13 cellular contexts compared by ENCODE assay signal in genomic region chr10:79079074-79079397, GRCh38. TPM values are rescaled to one million over a fixed set of nuclear protein-coding genes. Genes with fewer than 3 reads are reported as not detected.
DNase-seq lines count a peak whose midpoint lies in the region; ATAC-seq and TF ChIP-seq lines count a peak whose summit lies in the region.
"Had no signal": no experiment of that assay in that cellular context is flagged by ENCODE, and none has a peak within 500 bp of the region (broad histone marks: within the 10 kb centered on the region; RNA-seq: fewer than 3 reads in every experiment).

No MANE protein-coding gene starts in this region.

- H3K9me2 ChIP-seq in Loucy (replicated peaks; ENCODE audit: low read depth, low read length), result no peaks in the 10 kb centered on the region

- DNase-seq in astrocyte of the hippocampus (ENCODE audit: low read depth, low spot score), result peak; percentile 71
- DNase-seq in lung (ENCODE audit: low spot score), result no peak
- no peak for DNase-seq in tibial nerve (ENCODE audit: low spot score in 2 of 2)
- DNase-seq in anterior cingulate cortex (lab: John Stamatoyannopoulos, UW), result no peak
- no peak for DNase-seq in activated naive CD4-positive, alpha-beta T cell treated with anti-CD3 and anti-CD28 coated beads for 36 hours
- DNase-seq: activated naive CD4-positive, alpha-beta T cell treated with Interleukin-2 at 50 U/mL for 16 hours; posterior cingulate gyrus; stimulated activated CD4-positive, alpha-beta T cell treated with anti-CD3 and anti-CD28 coated beads, Interleukin-4, amount 100 ng/mL, for 24 hours; stimulated activated naive CD8-positive, alpha-beta T cell treated with anti-CD3 and anti-CD28 coated beads, Interleukin-15, Interleukin-2, amounts not matched to agents 100 U/mL and 50 U/mL, for 24 hours had no signal

- H3K36me3 ChIP-seq in Loucy (ENCODE audit: insufficient read depth, low read length) (peaks cover 5% of the 10 kb centered on the region; the same call in 1 of the 2 replicates), lung (ENCODE audit: control insufficient read depth in 2 of 2, insufficient read depth in 2 of 2, low read length in 2 of 2) (peaks cover 0 to 2% of the 10 kb centered on the region in 2 donors), tibial nerve (no peaks in the 10 kb centered on the region)

- peak overlapping the region; percentile 12 for H3K4me3 ChIP-seq in Loucy (ENCODE audit: low read length, poor library complexity, severe bottlenecking)
- no peak overlapping the region for H3K4me3 ChIP-seq in lung
- no peak overlapping the region for H3K4me3 ChIP-seq in tibial nerve

- peaks cover 98% of the 10 kb centered on the region for H4K20me1 ChIP-seq in Loucy (ENCODE audit: insufficient read depth, low read length, poor library complexity, severe bottlenecking)

- H3K9me3 ChIP-seq in Loucy (ENCODE audit: insufficient read depth, low read depth, low read length) (no peaks in the 10 kb centered on the region), lung (ENCODE audit: control insufficient read depth in 2 of 2, insufficient read depth in 1 of 2, low read length in 1 of 2) (no peaks in the 10 kb centered on the region), tibial nerve (no peaks in the 10 kb centered on the region)

- H3K4me2 ChIP-seq in Loucy (ENCODE audit: low read depth, low read length, poor library complexity, severe bottlenecking), result peak overlapping the region; percentile 57
- H3K4me2 ChIP-seq: KMS-11 had no signal

- H3K27me3 ChIP-seq in Loucy (ENCODE audit: insufficient read depth, low read length, poor library complexity, severe bottlenecking) (no peaks in the 10 kb centered on the region), lung (ENCODE audit: control insufficient read depth, insufficient read depth) (no peaks in the 10 kb centered on the region), tibial nerve (no peaks in the 10 kb centered on the region)

- H3K27ac ChIP-seq in lung (ENCODE audit: low read depth in 1 of 2, low read length in 1 of 2), result peak overlapping the region; percentile 66 to 76
- peak overlapping the region in 3 of 4 donors; percentile 61 to 96 (median 94) for H3K27ac ChIP-seq in tibial nerve
- H3K27ac ChIP-seq: KMS-11 had no signal

- H2AFZ ChIP-seq in Loucy (ENCODE audit: low read length), result no peak overlapping the region

- no peak for TF ChIP-seq EP300 in tibial nerve (IDR thresholded peaks at IDR 0.05)

- H3K4me1 Mint-ChIP-seq in activated naive CD4-positive, alpha-beta T cell treated with anti-CD3 and anti-CD28 coated beads for 36 hours (ENCODE audit: low read depth), result peaks cover 10% of the 10 kb centered on the region

- no peak for TF ChIP-seq POLR2A in tibial nerve (IDR thresholded peaks at IDR 0.05)

- intact Hi-C loops in activated naive CD4-positive, alpha-beta T cell treated with anti-CD3 and anti-CD28 coated beads for 36 hours (cut with micrococcal nuclease), result no loop called here

- no peaks in the 10 kb centered on the region for H3K36me3 Mint-ChIP-seq in activated naive CD4-positive, alpha-beta T cell treated with anti-CD3 and anti-CD28 coated beads for 36 hours (ENCODE audit: low read depth)

- H3F3A ChIP-seq in Loucy (ENCODE audit: low read depth), result no peaks in the 10 kb centered on the region

- no peak for ATAC-seq in lung (ENCODE audit: insufficient read depth, low FRiP score)
- no peak for ATAC-seq in esophagus mucosa
- ATAC-seq: stimulated activated naive CD8-positive, alpha-beta T cell treated with anti-CD3 and anti-CD28 coated beads, Interleukin-15, Interleukin-2, amounts not matched to agents 100 U/mL and 50 U/mL, for 24 hours had no signal

- WGBS in lung, 2 donors, result 41 to 66% methylated on average over 1 of the region's 1 CpG
- 61 to 73% methylated on average over 1 of the region's 1 CpG for WGBS in tibial nerve, 2 donors

- H3K4me1 ChIP-seq in Loucy (ENCODE audit: insufficient read depth, low read length, poor library complexity, severe bottlenecking) (peaks cover 83% of the 10 kb centered on the region), lung (ENCODE audit: control insufficient read depth in 2 of 2, insufficient read depth in 2 of 2, low read length in 2 of 2) (peaks cover 52 to 87% of the 10 kb centered on the region in 2 donors), tibial nerve (peaks cover 7 to 100% (median 100%) of the 10 kb centered on the region in 4 donors)

- no peak overlapping the region for H3K4me3 Mint-ChIP-seq in activated naive CD4-positive, alpha-beta T cell treated with anti-CD3 and anti-CD28 coated beads for 36 hours
- H3K4me3 Mint-ChIP-seq: T-helper 1 cell treated with Interleukin-12 subunit alpha and Interleukin-12 subunit beta and Interleukin-4 antibody, amounts not matched to agents 30 μg/mL and 1 μg/mL, for 36 hours had no signal

- peaks cover 100% of the 10 kb centered on the region for H3K79me2 ChIP-seq in Loucy (ENCODE audit: insufficient read depth, low read length)

- no peak overlapping the region for H3K27ac Mint-ChIP-seq in activated naive CD4-positive, alpha-beta T cell treated with anti-CD3 and anti-CD28 coated beads for 36 hours
- H3K27ac Mint-ChIP-seq: T-helper 1 cell treated with Interleukin-12 subunit alpha and Interleukin-12 subunit beta and Interleukin-4 antibody, amounts not matched to agents 30 μg/mL and 1 μg/mL, for 36 hours had no signal

- no peaks in the 10 kb centered on the region for H3K27me3 Mint-ChIP-seq in activated naive CD4-positive, alpha-beta T cell treated with anti-CD3 and anti-CD28 coated beads for 36 hours (ENCODE audit: low read depth)

- CTCF ChIA-PET in activated naive CD4-positive, alpha-beta T cell treated with anti-CD3 and anti-CD28 coated beads for 36 hours (lab: Charles Lee), result interaction anchor here (1.6 kb wide), 1 partner anchor 8 kb away, joined by 3 read pairs; no protein-coding TSS in a partner anchor

- no peak overlapping the region for H3K9ac ChIP-seq in Loucy (ENCODE audit: low read depth, low read length, poor library complexity, severe bottlenecking)
- H3K9ac ChIP-seq: KMS-11 had no signal

- TF ChIP-seq CTCF in Loucy (conservative IDR thresholded peaks at IDR 0.05; ENCODE audit: low read length) (no peak), lung (IDR thresholded peaks at IDR 0.05; ENCODE audit: control extremely low read depth, extremely low read depth) (no peak), tibial nerve (IDR thresholded peaks at IDR 0.05) (no peak)

- no peaks in the 10 kb centered on the region for H3K9me3 Mint-ChIP-seq in activated naive CD4-positive, alpha-beta T cell treated with anti-CD3 and anti-CD28 coated beads for 36 hours
- H3K9me3 Mint-ChIP-seq: T-helper 1 cell treated with Interleukin-12 subunit alpha and Interleukin-12 subunit beta and Interleukin-4 antibody, amounts not matched to agents 30 μg/mL and 1 μg/mL, for 36 hours had no signal

RNA-seq across cellular contexts. Expression of gene ZMIZ1, which starts 10.3 kb away (rescaled TPM):
- total RNA-seq in lung, result 10 to 100 TPM; 43.7 to 80.2 TPM
- polyA plus RNA-seq in lung, result 10 to 100 TPM; 18.3 to 41.5 TPM
- total RNA-seq in tibial nerve, result 10 to 100 TPM; 65.5 to 88.2 (median 69.3) TPM
- 10 to 100 TPM; 15.6 to 18.3 TPM for total RNA-seq in activated naive CD4-positive, alpha-beta T cell treated with anti-CD3 and anti-CD28 coated beads for 36 hours
- 43.8 TPM for total RNA-seq in esophagus mucosa
